ENCODE assay signal across 10 cellular contexts in the genomic region with DNA sequence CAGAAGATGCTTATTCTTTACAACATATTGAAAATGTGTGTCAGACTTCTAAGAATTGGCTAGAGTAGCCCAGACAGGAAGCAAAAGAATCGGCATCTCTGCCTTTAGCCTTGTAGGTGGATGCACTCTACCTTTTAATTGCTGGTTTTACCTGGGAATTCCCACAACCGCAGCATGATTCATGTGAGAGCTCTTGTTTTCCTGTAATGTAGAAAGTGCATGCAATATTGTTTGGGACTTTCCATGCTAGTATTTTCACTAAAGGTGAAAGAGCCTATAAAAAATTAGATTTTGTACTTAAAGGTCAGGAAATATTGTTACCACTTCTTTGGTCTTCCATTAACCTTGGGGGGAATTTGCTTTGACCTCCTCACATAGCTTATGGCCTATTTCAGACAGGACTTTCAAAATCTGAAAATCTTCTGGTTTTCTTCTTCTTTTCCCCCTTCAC.
DNase-seq lines count a peak whose midpoint lies in the region; ATAC-seq and TF ChIP-seq lines count a peak whose summit lies in the region.
"Had no signal": no experiment of that assay in that cellular context is flagged by ENCODE, and none has a peak within 500 bp of the region (broad histone marks: within the 10 kb centered on the region; RNA-seq: fewer than 3 reads in every experiment).

No MANE protein-coding gene starts in this region.

- no peaks in the 10 kb centered on the region for H3K27me3 Mint-ChIP-seq in mesothelial cell of epicardium (ENCODE audit: low read depth)

- H4K8ac ChIP-seq in mesenchymal stem cell (ENCODE audit: low read length), result no peak overlapping the region

- no peak overlapping the region for H2BK120ac ChIP-seq in mesenchymal stem cell (ENCODE audit: low read depth, low read length)

- H3K27me3 ChIP-seq in upper lobe of left lung (no peaks in the 10 kb centered on the region), brain microvascular endothelial cell (replicated peaks) (no peaks in the 10 kb centered on the region), mesenchymal stem cell (ENCODE audit: control insufficient read depth in 1 of 2, insufficient read depth in 1 of 2, low read length in 2 of 2) (no peaks in the 10 kb centered on the region)
- H3K27me3 ChIP-seq: cardiac muscle cell had no signal

- H3K9me3 Mint-ChIP-seq in mesothelial cell of epicardium, result peaks cover 17% of the 10 kb centered on the region

- H4K91ac ChIP-seq in mesenchymal stem cell (ENCODE audit: low read length), result no peak overlapping the region

- H3K36me3 ChIP-seq in upper lobe of left lung (no peaks in the 10 kb centered on the region), brain microvascular endothelial cell (replicated peaks) (no peaks in the 10 kb centered on the region), mesenchymal stem cell (ENCODE audit: control insufficient read depth in 1 of 2, insufficient read depth in 2 of 2, low read depth in 1 of 2, low read length in 2 of 2) (no peaks in the 10 kb centered on the region)
- H3K36me3 ChIP-seq: cardiac muscle cell had no signal

- no peak overlapping the region for H2BK12ac ChIP-seq in mesenchymal stem cell (ENCODE audit: low read length in 2 of 2)

- no peak overlapping the region for H2BK5ac ChIP-seq in mesenchymal stem cell (ENCODE audit: low read depth, low read length, poor library complexity, severe bottlenecking)

- no peak for TF ChIP-seq CTCF in mesothelial cell of epicardium (IDR thresholded peaks at IDR 0.05; ENCODE audit: unreplicated experiment)
- no peak for TF ChIP-seq CTCF in upper lobe of left lung (IDR thresholded peaks at IDR 0.05)
- no peak for TF ChIP-seq CTCF in brain microvascular endothelial cell (IDR thresholded peaks at IDR 0.05; ENCODE audit: low read depth, low read length, missing control alignments)

- no peak overlapping the region for H2BK15ac ChIP-seq in mesenchymal stem cell (ENCODE audit: low read depth, poor library complexity, severe bottlenecking)

- TF ChIP-seq EP300 in upper lobe of left lung (IDR thresholded peaks at IDR 0.05), result no peak

- H3K4me1 ChIP-seq in upper lobe of left lung (peaks cover 0 to 3% (median 0%) of the 10 kb centered on the region in 4 donors), mesenchymal stem cell (ENCODE audit: control insufficient read depth, insufficient read depth, low read depth, low read length) (no peaks in the 10 kb centered on the region)

- H3K4me3 Mint-ChIP-seq in mesothelial cell of epicardium, result no peak overlapping the region

- H3K18ac ChIP-seq in mesenchymal stem cell (ENCODE audit: low read depth in 1 of 2, low read length in 2 of 2), result no peak overlapping the region

- ATAC-seq in GM18909 (IDR thresholded peaks at IDR 0.05; ENCODE audit: poor library complexity, unreplicated experiment) (peak; percentile 76), HG02571 (IDR thresholded peaks at IDR 0.05; ENCODE audit: unreplicated experiment) (peak; percentile 68), upper lobe of left lung (ENCODE audit: low FRiP score in 2 of 2) (no peak)

- peak overlapping the region; percentile 49 for H3K27ac Mint-ChIP-seq in mesothelial cell of epicardium

- H2AFZ ChIP-seq in mesenchymal stem cell (ENCODE audit: low read depth, low read length), result no peak overlapping the region

- H3K27ac ChIP-seq in upper lobe of left lung (no peak overlapping the region), brain microvascular endothelial cell (no peak overlapping the region), mesenchymal stem cell (ENCODE audit: low read length, poor library complexity, severe bottlenecking) (no peak overlapping the region)
- H3K27ac ChIP-seq: cardiac muscle cell had no signal

- DNase-seq in NCI-H69 (lab: John Stamatoyannopoulos, UW), result peak; percentile 16
- DNase-seq in mesothelial cell of epicardium (ENCODE audit: low spot score in 2 of 2, unreplicated experiment in 2 of 2), result no peak
- no peak for DNase-seq in upper lobe of left lung
- no peak for DNase-seq in GM19238 (ENCODE audit: insufficient read length, low spot score)
- no peak for DNase-seq in brain microvascular endothelial cell
- DNase-seq in mesenchymal stem cell, result no peak
- DNase-seq: SW 1271 had no signal

- no peak overlapping the region for H3K9ac ChIP-seq in mesenchymal stem cell (ENCODE audit: low read length)

- H3K79me1 ChIP-seq in mesenchymal stem cell (replicated peaks; ENCODE audit: low read length, poor library complexity, severe bottlenecking), result no peaks in the 10 kb centered on the region

- H3K4ac ChIP-seq in mesenchymal stem cell (ENCODE audit: low read depth in 1 of 2, low read length in 2 of 2), result no peak overlapping the region

- TF ChIP-seq POLR2A in upper lobe of left lung (IDR thresholded peaks at IDR 0.05), result no peak

- no peak overlapping the region for H3K14ac ChIP-seq in mesenchymal stem cell (ENCODE audit: low read length in 2 of 2)

- peaks cover 29% of the 10 kb centered on the region for H3K36me3 Mint-ChIP-seq in mesothelial cell of epicardium

- no peaks in the 10 kb centered on the region for H3K9me3 ChIP-seq in upper lobe of left lung
- peaks cover 7% of the 10 kb centered on the region for H3K9me3 ChIP-seq in mesenchymal stem cell (ENCODE audit: control insufficient read depth, low read length)

- in situ Hi-C loops in brain microvascular endothelial cell (cut with HindIII; ENCODE audit: low pct_ligation_motif_present, low sequenced_read_pairs), result no loop called here

- no peak overlapping the region for H3K4me3 ChIP-seq in upper lobe of left lung
- no peak overlapping the region for H3K4me3 ChIP-seq in brain microvascular endothelial cell (ENCODE audit: low read depth, low read length)
- H3K4me3 ChIP-seq in mesenchymal stem cell (ENCODE audit: insufficient read depth in 1 of 2, low read depth in 1 of 2, low read length in 2 of 2), result no peak overlapping the region
- H3K4me3 ChIP-seq: cardiac muscle cell had no signal

- H3K4me2 ChIP-seq in mesenchymal stem cell (ENCODE audit: low read length, poor library complexity, severe bottlenecking), result no peak overlapping the region

- H2AK5ac ChIP-seq in mesenchymal stem cell (ENCODE audit: low read length, severe bottlenecking), result no peak overlapping the region

- peaks cover 14% of the 10 kb centered on the region for H3K4me1 Mint-ChIP-seq in mesothelial cell of epicardium

- H3K23ac ChIP-seq in mesenchymal stem cell (ENCODE audit: low read length in 2 of 2), result no peak overlapping the region

- whole genome bisulfite sequencing in upper lobe of left lung, 2 donors, result 64 to 67% methylated on average over 2 of the region's 2 CpGs
- WGBS in mesenchymal stem cell, result 75% methylated on average over 2 of the region's 2 CpGs

Comparison
In these comparisons a context has a peak if more than half of its experiments do, and no peak if none do; other contexts are left out.
1. ATAC-seq: peak in GM18909 (single experiment) and HG02571 (single experiment); none in upper lobe of left lung (0 of 2).